6 cellular contexts compared by ENCODE assay signal in genomic region chr1:109668123-109668800, GRCh38. TPM values are rescaled to one million over a fixed set of nuclear protein-coding genes. Genes with fewer than 3 reads are reported as not detected.
DNase-seq lines count a peak whose midpoint lies in the region; ATAC-seq and TF ChIP-seq lines count a peak whose summit lies in the region.

No MANE protein-coding gene starts in this region.

- BruUV-seq in A673 (replicated peaks; lab: Mats Ljungman, UMichigan) = no TSS peak

- intact Hi-C loops in A673 (cut with micrococcal nuclease; ENCODE audit: unreplicated experiment) = no loop called here

- TF ChIP-seq CTCF in A673 (conservative IDR thresholded peaks at IDR 0.05; ENCODE audit: low read depth, low read length) = no peak

- no peaks in the 10 kb centered on the region for H3K36me3 ChIP-seq in A673 (ENCODE audit: insufficient read depth, low read length, poor library complexity, severe bottlenecking)
- no peaks in the 10 kb centered on the region for H3K36me3 ChIP-seq in SJCRH30

- H3K4me1 ChIP-seq in A673 (ENCODE audit: insufficient read depth, low read length, poor library complexity, severe bottlenecking) = peaks cover 12% of the 10 kb centered on the region
- H3K4me1 ChIP-seq in SJCRH30 = peaks cover 5% of the 10 kb centered on the region; the same call in 1 of the 2 replicates

- H3K4me3 ChIP-seq in A673 (ENCODE audit: low read depth, low read length, poor library complexity, severe bottlenecking) (peak overlapping the region; percentile 57), SJCRH30 (peak overlapping the region; percentile 48)

- H3K27ac ChIP-seq in A673 (ENCODE audit: low read depth, low read length, poor library complexity, severe bottlenecking) = peak overlapping the region; percentile 11
- no peak overlapping the region for H3K27ac ChIP-seq in SJCRH30

- POLR2A ChIA-PET in A673 (lab: Charles Lee; ENCODE audit: low non-redundant PET) = no interaction called here

- H3K27me3 ChIP-seq in A673 (replicated peaks; ENCODE audit: insufficient read depth, low read depth, low read length, poor library complexity) (no peaks in the 10 kb centered on the region), SJCRH30 (no peaks in the 10 kb centered on the region)

- H3K9me3 ChIP-seq in A673 (ENCODE audit: low read depth, low read length, poor library complexity, severe bottlenecking) = no peaks in the 10 kb centered on the region
- H3K9me3 ChIP-seq in SJCRH30 (replicated peaks) = no peaks in the 10 kb centered on the region

- DNase-seq in A673 (ENCODE audit: low spot score) (peak; percentile 2), SJCRH30 (peak in 1 of 2 experiments; percentile 13), islet precursor cell (peak; percentile 37), NCI-H2227 (lab: John Stamatoyannopoulos, UW; ENCODE audit: unreplicated experiment) (no peak)
- DNase-seq in stimulated activated CD4-positive, alpha-beta T cell treated with anti-CD3 and anti-CD28 coated beads, Interleukin-15, amount 100 ng/mL, for 24 hours = no peak

- CTCF ChIA-PET in A673 (lab: Charles Lee) = interaction anchor here (0.6 kb wide), 1 partner anchor 24 kb away, joined by 4 read pairs; no protein-coding TSS in a partner anchor

- no peak for ATAC-seq in HG03039 (IDR thresholded peaks at IDR 0.05; ENCODE audit: unreplicated experiment)

RNA-seq across cellular contexts. Expression of gene GSTM2, which starts 0.4 kb away (rescaled TPM):
- total RNA-seq in A673 (2021) = 47.3 and 62.2 TPM in 2 replicates
- 3.4 and 5.9 TPM in 2 replicates for total RNA-seq in SJCRH30 (2014; rRNA removed; shearing (Covaris generic))

RNA-seq across cellular contexts. Expression of gene GSTM4, which starts 12.4 kb away (rescaled TPM):
- total RNA-seq in A673 (2021) = 173 and 188 TPM in 2 replicates
- 2.5 and 3.0 TPM in 2 replicates for total RNA-seq in SJCRH30 (2014; rRNA removed; shearing (Covaris generic))

RNA-seq across cellular contexts. Expression of gene GSTM1, which starts 19.4 kb away (rescaled TPM):
- 166 TPM in 2 replicates for total RNA-seq in A673 (2021)
- total RNA-seq in SJCRH30 (2014; rRNA removed; shearing (Covaris generic)) = not detected in 2 replicates

RNA-seq across cellular contexts. Expression of gene GSTM5, which starts 43.8 kb away (rescaled TPM):
- 0.13 and 0.43 TPM in 2 replicates for total RNA-seq in A673 (2021)
- 0.02 TPM in 1 of 2 replicates, not detected in the other for total RNA-seq in SJCRH30 (2014; rRNA removed; shearing (Covaris generic))

RNA-seq across cellular contexts. Expression of gene AMPD2, which starts 48.6 kb away (rescaled TPM):
- total RNA-seq in A673 (2021) = 119 and 132 TPM in 2 replicates
- 37.0 and 42.6 TPM in 2 replicates for total RNA-seq in SJCRH30 (2014; rRNA removed; shearing (Covaris generic))

Comparison
In these comparisons a context has a peak if more than half of its experiments do, and no peak if none do; other contexts are left out.
1. DNase-seq: peak in A673 (single experiment) and islet precursor cell (single experiment); none in NCI-H2227 (single experiment) and stimulated activated CD4-positive, alpha-beta T cell treated with anti-CD3 and anti-CD28 coated beads, Interleukin-15, amount 100 ng/mL, for 24 hours (single experiment).
2. RNA of gene GSTM4, which starts 12.4 kb away (total RNA-seq): 173 to 188 TPM in A673; 2.5 to 3.0 TPM in SJCRH30; every median in the first group is over 10 times any median in the second.
3. RNA of gene GSTM1, which starts 19.4 kb away (total RNA-seq): 166 TPM in A673; not detected in SJCRH30; every median in the first group is over 100 times any median in the second.